In genomic region chr3:50166309-50167019, GRCh38 we compare ENCODE assay signal across 11 cellular contexts. TPM values are rescaled to one million over a fixed set of nuclear protein-coding genes. Genes with fewer than 3 reads are reported as not detected.
A peak's percentile ranks its signal among the peaks of the same experiment; 100 is the strongest.
DNase-seq lines count a peak whose midpoint lies in the region; ATAC-seq, FAIRE-seq and TF ChIP-seq lines count a peak whose summit lies in the region.
"Had no signal": no experiment of that assay in that cellular context is flagged by ENCODE, and none has a peak within 500 bp of the region (broad histone marks: within the 10 kb centered on the region; RNA-seq: fewer than 3 reads in every experiment).

No MANE protein-coding gene starts in this region.

- FAIRE-seq in RCC 7860 (lab: Jason Lieb, UNC): peak; percentile 84

- H3K27me3 Mint-ChIP-seq in glutamatergic neuron (ENCODE audit: unreplicated experiment): peaks cover 4% of the 10 kb centered on the region

- H3K4me1 Mint-ChIP-seq in glutamatergic neuron (ENCODE audit: low read depth, unreplicated experiment): peaks cover 26% of the 10 kb centered on the region

- H3K9me3 Mint-ChIP-seq in glutamatergic neuron (ENCODE audit: unreplicated experiment): peaks cover 7% of the 10 kb centered on the region

- peak overlapping the region; percentile 72 for H3K9ac ChIP-seq in BLaER1

- DNase-seq in RCC 7860 (ENCODE audit: low spot score) (peak; percentile 81), glutamatergic neuron (no peak), psoas muscle (no peak), NCI-H2107 treated with DMSO at 0.1 percent for 48 hours (lab: John Stamatoyannopoulos, UW; ENCODE audit: unreplicated experiment) (no peak), RKO (ENCODE audit: low spot score) (no peak)
- DNase-seq in effector memory CD4-positive, alpha-beta T cell: no peak
- DNase-seq: Karpas-422; NCI-H774; stimulated activated CD8-positive, alpha-beta memory T cell treated with anti-CD3 and anti-CD28 coated beads, Interleukin-4, amount 100 ng/mL, for 48 hours had no signal

- H3K27ac ChIP-seq in BLaER1 (peak overlapping the region; percentile 86), psoas muscle (peak overlapping the region; percentile 69)
- H3K27ac ChIP-seq in effector memory CD4-positive, alpha-beta T cell (ENCODE audit: insufficient read depth, low read length, poor library complexity, severe bottlenecking): no peak overlapping the region

- H3K36me3 Mint-ChIP-seq in glutamatergic neuron (ENCODE audit: unreplicated experiment): no peaks in the 10 kb centered on the region

- peak overlapping the region; percentile 56 for H3K4me3 ChIP-seq in BLaER1
- peak overlapping the region; percentile 32 for H3K4me3 ChIP-seq in psoas muscle
- H3K4me3 ChIP-seq in effector memory CD4-positive, alpha-beta T cell (ENCODE audit: insufficient read depth, low read depth, low read length, poor library complexity, severe bottlenecking): no peak overlapping the region

- H3K36me3 ChIP-seq in BLaER1 (peaks cover 45% of the 10 kb centered on the region), psoas muscle (ENCODE audit: insufficient read depth in 1 of 2, low read depth in 1 of 2) (no peaks in the 10 kb centered on the region)
- no peaks in the 10 kb centered on the region for H3K36me3 ChIP-seq in effector memory CD4-positive, alpha-beta T cell (ENCODE audit: control insufficient read depth, insufficient read depth, low read length)

- H3K27me3 ChIP-seq in BLaER1: no peaks in the 10 kb centered on the region; the same call in 1 of the 2 replicates
- no peaks in the 10 kb centered on the region for H3K27me3 ChIP-seq in psoas muscle (ENCODE audit: insufficient read depth in 3 of 3, low read length in 2 of 3)
- H3K27me3 ChIP-seq in effector memory CD4-positive, alpha-beta T cell (replicated peaks; ENCODE audit: control insufficient read depth, insufficient read depth, low read length, poor library complexity, severe bottlenecking): no peaks in the 10 kb centered on the region

- H3K27ac Mint-ChIP-seq in glutamatergic neuron (ENCODE audit: unreplicated experiment): peak overlapping the region; percentile 85

- no peak for TF ChIP-seq CTCF in glutamatergic neuron (IDR thresholded peaks at IDR 0.05; ENCODE audit: partially characterized antibody, unreplicated experiment)
- no peak for TF ChIP-seq CTCF in psoas muscle (IDR thresholded peaks at IDR 0.05)

- peak overlapping the region; percentile 60 for H3K4me3 Mint-ChIP-seq in glutamatergic neuron (ENCODE audit: unreplicated experiment)

- H4K20me1 ChIP-seq in BLaER1: peaks cover 65% of the 10 kb centered on the region

- H3K4me1 ChIP-seq in BLaER1: peaks cover 100% of the 10 kb centered on the region
- peaks cover 82% of the 10 kb centered on the region for H3K4me1 ChIP-seq in psoas muscle
- H3K4me1 ChIP-seq in effector memory CD4-positive, alpha-beta T cell (ENCODE audit: control insufficient read depth, insufficient read depth, low read length, poor library complexity, severe bottlenecking): no peaks in the 10 kb centered on the region

- 53 to 58% (median 55%) methylated on average over 10 of the region's 10 CpGs for WGBS in psoas muscle, 3 donors

- no peaks in the 10 kb centered on the region for H3K9me3 ChIP-seq in BLaER1
- H3K9me3 ChIP-seq in psoas muscle: no peaks in the 10 kb centered on the region
- H3K9me3 ChIP-seq in effector memory CD4-positive, alpha-beta T cell (ENCODE audit: control insufficient read depth, low read length): no peaks in the 10 kb centered on the region

- no peak for ATAC-seq in psoas muscle
- ATAC-seq in HG02623 (IDR thresholded peaks at IDR 0.05; ENCODE audit: unreplicated experiment): no peak

- intact Hi-C loops in psoas muscle (cut with DNase I): no loop called here

- peak overlapping the region; percentile 96 for H3K4me2 ChIP-seq in BLaER1

RNA-seq across cellular contexts. Expression of gene SEMA3F, which starts 11.3 kb away (rescaled TPM):
- total RNA-seq in glutamatergic neuron (ENCODE audit: unreplicated experiment): 41.2 TPM
- 10 to 100 TPM in 3 of 4 donors, 1 to 10 TPM in 1; 7.0 to 13.7 (median 12.3) TPM for total RNA-seq in psoas muscle
- 1 to 10 TPM; 4.7 to 7.6 (median 6.8) TPM for polyA plus RNA-seq in psoas muscle

RNA-seq across cellular contexts. Expression of gene GNAT1, which starts 24.9 kb away (rescaled TPM):
- not detected for total RNA-seq in glutamatergic neuron (ENCODE audit: unreplicated experiment)
- not detected for total RNA-seq in psoas muscle
- polyA plus RNA-seq in psoas muscle: not detected

RNA-seq across cellular contexts. Expression of gene SLC38A3, which starts 38.6 kb away (rescaled TPM):
- total RNA-seq in glutamatergic neuron (ENCODE audit: unreplicated experiment): not detected
- 10 to 100 TPM in 1 of 4 donors, 1 to 10 TPM in 3; 1.7 to 12.7 (median 5.4) TPM for total RNA-seq in psoas muscle
- 1 to 10 TPM in 2 of 3 donors, under 1 TPM in 1; 0.12 to 4.5 (median 1.3) TPM for polyA plus RNA-seq in psoas muscle
